24 cellular contexts compared by ENCODE assay signal in genomic region chr9:111997831-111998230, GRCh38.
"Had no signal": no experiment of that assay in that cellular context is flagged by ENCODE, and none has a peak within 500 bp of the region (broad histone marks: within the 10 kb centered on the region; RNA-seq: fewer than 3 reads in every experiment).

No MANE protein-coding gene starts in this region.

- H3K27me3 ChIP-seq: ovary, right atrium auricular region, right lobe of liver, stomach, testis, thyroid gland, transverse colon, upper lobe of left lung, vagina had no signal

- DNase-seq: islet precursor cell; left ventricle myocardium inferior; midbrain; mucosa of descending colon; naive thymus-derived CD4-positive, alpha-beta T cell; ovary; right lobe of liver; stimulated activated CD4-positive, alpha-beta T cell treated with anti-CD3 and anti-CD28 coated beads, Interleukin-1b, Interleukin-23, amount 100 ng/mL, for 48 hours; stimulated activated CD4-positive, alpha-beta T cell treated with anti-CD3 and anti-CD28 coated beads, Interleukin-2, amount 100 ng/mL, for 48 hours; stimulated activated CD4-positive, alpha-beta T cell treated with anti-CD3 and anti-CD28 coated beads, Interleukin-4, amount 100 ng/mL, for 4 hours; stimulated activated CD8-positive, alpha-beta memory T cell treated with anti-CD3 and anti-CD28 coated beads, Interleukin-4, amount 100 ng/mL, for 48 hours; stimulated activated naive B cell treated with anti-CD40 and anti-IgM and Interleukin-4, amounts not matched to agents 10 μg/mL and 1 μg/mL and 100 μg/mL, for 72 hours; stimulated activated naive CD8-positive, alpha-beta T cell treated with anti-CD3 and anti-CD28 coated beads, Interleukin-15, Interleukin-2, amounts not matched to agents 100 U/mL and 50 U/mL, for 24 hours; stomach; testis; thyroid gland; transverse colon; upper lobe of left lung had no signal

- H3K4me3 ChIP-seq: left ventricle myocardium inferior, lung, mucosa of descending colon, ovary, right atrium auricular region, right lobe of liver, smooth muscle cell, stomach, testis, thyroid gland, transverse colon, upper lobe of left lung, vagina had no signal

- H3K36me3 Mint-ChIP-seq: natural killer cell treated with Interleukin-12 subunit alpha and Interleukin-12 subunit beta and Interleukin-15 and Interleukin-18, amount 100 ng/mL, for 72 hours had no signal

- H3K9me3 ChIP-seq: left ventricle myocardium inferior, mucosa of descending colon, ovary, right atrium auricular region, right lobe of liver, stomach, testis, thyroid gland, transverse colon, upper lobe of left lung, vagina had no signal

- H3K27ac Mint-ChIP-seq: naive thymus-derived CD4-positive, alpha-beta T cell; natural killer cell treated with Interleukin-12 subunit alpha and Interleukin-12 subunit beta and Interleukin-15 and Interleukin-18, amount 100 ng/mL, for 72 hours; progenitor cell of endocrine pancreas had no signal

- ATAC-seq: mucosa of descending colon; naive thymus-derived CD4-positive, alpha-beta T cell; natural killer cell treated with Interleukin-12 subunit alpha and Interleukin-12 subunit beta and Interleukin-15 and Interleukin-18, amount 100 ng/mL, for 72 hours; stimulated activated naive B cell treated with anti-CD40 and anti-IgM and Interleukin-4, amounts not matched to agents 10 μg/mL and 1 μg/mL and 100 μg/mL, for 72 hours; stimulated activated naive CD8-positive, alpha-beta T cell treated with anti-CD3 and anti-CD28 coated beads, Interleukin-15, Interleukin-2, amounts not matched to agents 100 U/mL and 50 U/mL, for 24 hours had no signal

- H3K4me3 Mint-ChIP-seq: naive thymus-derived CD4-positive, alpha-beta T cell; natural killer cell treated with Interleukin-12 subunit alpha and Interleukin-12 subunit beta and Interleukin-15 and Interleukin-18, amount 100 ng/mL, for 72 hours; stimulated activated naive B cell treated with anti-CD40 and anti-IgM and Interleukin-4, amounts not matched to agents 10 μg/mL and 1 μg/mL and 100 μg/mL, for 72 hours had no signal

- H3K36me3 ChIP-seq: left ventricle myocardium inferior, ovary, right atrium auricular region, right lobe of liver, stomach, thyroid gland, transverse colon, upper lobe of left lung, vagina had no signal

- H3K27ac ChIP-seq: left ventricle myocardium inferior, ovary, right atrium auricular region, right lobe of liver, stomach, testis, thyroid gland, transverse colon, upper lobe of left lung, vagina had no signal

- H3K27me3 Mint-ChIP-seq: natural killer cell treated with Interleukin-12 subunit alpha and Interleukin-12 subunit beta and Interleukin-15 and Interleukin-18, amount 100 ng/mL, for 72 hours; progenitor cell of endocrine pancreas; stimulated activated naive B cell treated with anti-CD40 and anti-IgM and Interleukin-4, amounts not matched to agents 10 μg/mL and 1 μg/mL and 100 μg/mL, for 72 hours had no signal

- H3K4me1 ChIP-seq: left ventricle myocardium inferior, right atrium auricular region, stomach, testis, thyroid gland, vagina had no signal

- H3K4me2 ChIP-seq: smooth muscle cell had no signal

- H3K9me3 Mint-ChIP-seq: natural killer cell treated with Interleukin-12 subunit alpha and Interleukin-12 subunit beta and Interleukin-15 and Interleukin-18, amount 100 ng/mL, for 72 hours had no signal
